In genomic region chr11:2892215-2893020, GRCh38 we compare ENCODE assay signal across 8 cellular contexts. TPM values are rescaled to one million over a fixed set of nuclear protein-coding genes. Genes with fewer than 3 reads are reported as not detected.
DNase-seq lines count a peak whose midpoint lies in the region; ATAC-seq and TF ChIP-seq lines count a peak whose summit lies in the region.

No MANE protein-coding gene starts in this region.

- H3K27me3 Mint-ChIP-seq in glutamatergic neuron (ENCODE audit: unreplicated experiment): peaks cover 7% of the 10 kb centered on the region
- H3K27me3 Mint-ChIP-seq in progenitor cell of endocrine pancreas: peaks cover 11% of the 10 kb centered on the region

- no peak for ATAC-seq in HG02623 (IDR thresholded peaks at IDR 0.05; ENCODE audit: unreplicated experiment)

- H3K4me1 Mint-ChIP-seq in glutamatergic neuron (ENCODE audit: low read depth, unreplicated experiment) (no peaks in the 10 kb centered on the region), progenitor cell of endocrine pancreas (ENCODE audit: low read depth) (peaks cover 3% of the 10 kb centered on the region)

- H3K27ac Mint-ChIP-seq in glutamatergic neuron (ENCODE audit: unreplicated experiment) (peak overlapping the region; percentile 66), progenitor cell of endocrine pancreas (peak overlapping the region; percentile 33)

- peaks cover 19% of the 10 kb centered on the region for H3K4me1 ChIP-seq in HUES48 (ENCODE audit: control insufficient read depth, insufficient read depth, low read length)

- H3K27ac ChIP-seq in HUES48 (ENCODE audit: low read depth, low read length): peak overlapping the region; percentile 68

- peak overlapping the region; percentile 61 for H3K4me3 ChIP-seq in HUES48 (ENCODE audit: low read depth, low read length)

- H3K9me3 Mint-ChIP-seq in glutamatergic neuron (ENCODE audit: unreplicated experiment) (peaks cover 4% of the 10 kb centered on the region), progenitor cell of endocrine pancreas (ENCODE audit: low read depth) (no peaks in the 10 kb centered on the region)

- H3K36me3 Mint-ChIP-seq in glutamatergic neuron (ENCODE audit: unreplicated experiment): no peaks in the 10 kb centered on the region
- no peaks in the 10 kb centered on the region for H3K36me3 Mint-ChIP-seq in progenitor cell of endocrine pancreas (ENCODE audit: insufficient read depth)

- H3K9me3 ChIP-seq in HUES48 (ENCODE audit: control insufficient read depth, insufficient read depth, low read length): no peaks in the 10 kb centered on the region

- no peaks in the 10 kb centered on the region for H3K36me3 ChIP-seq in HUES48 (ENCODE audit: control insufficient read depth, insufficient read depth, low read length)

- DNase-seq in DMS 273 (lab: John Stamatoyannopoulos, UW; ENCODE audit: unreplicated experiment): peak; percentile 76
- DNase-seq in RPMI8226: peak; percentile 59
- peak; percentile 73 for DNase-seq in activated naive CD4-positive, alpha-beta T cell treated with anti-CD3 and anti-CD28 coated beads, Interleukin-2, amount 50 U/mL, for 16 hours
- peak; percentile 80 for DNase-seq in glutamatergic neuron
- peak; percentile 65 for DNase-seq in progenitor cell of endocrine pancreas (ENCODE audit: low spot score, unreplicated experiment)
- DNase-seq in dedifferentiated amniotic fluid mesenchymal stem cell (ENCODE audit: extremely low spot score): no peak

- H3K4me3 Mint-ChIP-seq in glutamatergic neuron (ENCODE audit: unreplicated experiment): peak overlapping the region; percentile 69
- H3K4me3 Mint-ChIP-seq in progenitor cell of endocrine pancreas (ENCODE audit: low read depth): peak overlapping the region; percentile 53

- H3K9ac ChIP-seq in HUES48 (ENCODE audit: low read depth, low read length): peak overlapping the region; percentile 65

- H3K27me3 ChIP-seq in HUES48 (ENCODE audit: control insufficient read depth, insufficient read depth, low read length): peaks cover 25% of the 10 kb centered on the region

- peak; percentile 99 for TF ChIP-seq CTCF in glutamatergic neuron (IDR thresholded peaks at IDR 0.05; ENCODE audit: partially characterized antibody, unreplicated experiment)
- TF ChIP-seq CTCF in progenitor cell of endocrine pancreas (IDR thresholded peaks at IDR 0.05; ENCODE audit: unreplicated experiment): peak; percentile 97

RNA-seq across cellular contexts. Expression of gene CDKN1C, which starts 6.8 kb away (rescaled TPM):
- total RNA-seq in glutamatergic neuron (ENCODE audit: unreplicated experiment): 391 TPM
- total RNA-seq in progenitor cell of endocrine pancreas: 247 and 268 TPM in 2 replicates

RNA-seq across cellular contexts. Expression of gene PHLDA2, which starts 36.8 kb away (rescaled TPM):
- 1.2 TPM for total RNA-seq in glutamatergic neuron (ENCODE audit: unreplicated experiment)
- 1.2 and 1.9 TPM in 2 replicates for total RNA-seq in progenitor cell of endocrine pancreas
